In genomic region chr2:26241928-26242436, GRCh38 we compare ENCODE assay signal across 11 cellular contexts. TPM values are rescaled to one million over a fixed set of nuclear protein-coding genes. Genes with fewer than 3 reads are reported as not detected.
A peak's percentile ranks its signal among the peaks of the same experiment; 100 is the strongest.
DNase-seq lines count a peak whose midpoint lies in the region; ATAC-seq and TF ChIP-seq lines count a peak whose summit lies in the region.
"Had no signal": no experiment of that assay in that cellular context is flagged by ENCODE, and none has a peak within 500 bp of the region (broad histone marks: within the 10 kb centered on the region; RNA-seq: fewer than 3 reads in every experiment).

No MANE protein-coding gene starts in this region.

- H3K27me3 Mint-ChIP-seq in H9 (ENCODE audit: low read depth) (no peaks in the 10 kb centered on the region), activated B cell treated with CpG ODN at 0.5 μM for 24 hours (no peaks in the 10 kb centered on the region)

- no peaks in the 10 kb centered on the region for H3K9me3 Mint-ChIP-seq in H9
- H3K9me3 Mint-ChIP-seq in activated B cell treated with CpG ODN at 0.5 μM for 24 hours, result no peaks in the 10 kb centered on the region

- no peak overlapping the region for H3K14ac ChIP-seq in H9 (ENCODE audit: insufficient read depth, low read length)

- H3K4me1 ChIP-seq in ACC112 (ENCODE audit: control insufficient read depth, insufficient read depth, low read length, unreplicated experiment) (peaks cover 51% of the 10 kb centered on the region), H9 (ENCODE audit: insufficient read depth, low read length) (no peaks in the 10 kb centered on the region), hepatocyte (ENCODE audit: insufficient read depth) (peaks cover 16% of the 10 kb centered on the region)

- no peak overlapping the region for H3K4ac ChIP-seq in H9 (ENCODE audit: low read depth, low read length)

- H3K27ac Mint-ChIP-seq in H9, result peak overlapping the region in 2 of 3 experiments; percentile 4 to 5; a peak in 3 of 7 replicates
- H3K27ac Mint-ChIP-seq in activated B cell treated with CpG ODN at 0.5 μM for 24 hours, result no peak overlapping the region

- peaks cover 18% of the 10 kb centered on the region for H3K23me2 ChIP-seq in H9 (ENCODE audit: insufficient read length, low read depth, low read length, poor library complexity, severe bottlenecking)

- H3K9ac ChIP-seq in H9 (ENCODE audit: extremely low read depth, insufficient read length, low read length), result no peak overlapping the region

- H3K56ac ChIP-seq in H9 (ENCODE audit: insufficient read length, low read depth, low read length), result no peak overlapping the region

- H3K4me1 Mint-ChIP-seq in H9, result peaks cover 29 to 33% of the 10 kb centered on the region in 2 experiments
- peaks cover 64% of the 10 kb centered on the region for H3K4me1 Mint-ChIP-seq in activated B cell treated with CpG ODN at 0.5 μM for 24 hours

- H4K20me1 ChIP-seq in H9 (ENCODE audit: control insufficient read depth, insufficient read depth, insufficient read length) (peaks cover 2% of the 10 kb centered on the region), hepatocyte (ENCODE audit: insufficient read depth, poor library complexity, severe bottlenecking) (peaks cover 11% of the 10 kb centered on the region)

- no peak overlapping the region for H2BK5ac ChIP-seq in H9 (ENCODE audit: insufficient read length, low read length)

- H3K23ac ChIP-seq in H9 (ENCODE audit: insufficient read length, low read depth, low read length), result no peak overlapping the region

- no peak overlapping the region for H3K18ac ChIP-seq in H9 (ENCODE audit: insufficient read length, low read depth, low read length)

- H4K91ac ChIP-seq in H9 (ENCODE audit: insufficient read length, low read depth, low read length), result no peak overlapping the region

- H3K79me2 ChIP-seq in ACC112 (ENCODE audit: control insufficient read depth, insufficient read depth, low read length, unreplicated experiment) (peaks cover 82% of the 10 kb centered on the region), H9 (ENCODE audit: insufficient read depth, low read length) (peaks cover 15% of the 10 kb centered on the region; the same call in 1 of the 2 replicates), hepatocyte (peaks cover 85% of the 10 kb centered on the region)

- peak overlapping the region; percentile 96 to 98 for H3K4me3 Mint-ChIP-seq in H9
- H3K4me3 Mint-ChIP-seq in activated B cell treated with CpG ODN at 0.5 μM for 24 hours, result peak overlapping the region; percentile 97

- no peak overlapping the region for H4K8ac ChIP-seq in H9 (replicated peaks; ENCODE audit: insufficient read length, low read depth, low read length)

- no peaks in the 10 kb centered on the region for H3K9me2 ChIP-seq in hepatocyte (replicated peaks; ENCODE audit: insufficient read depth)

- H4K5ac ChIP-seq in H9 (ENCODE audit: insufficient read length, low read depth, low read length), result no peak overlapping the region

- no peaks in the 10 kb centered on the region for H3K79me1 ChIP-seq in H9 (ENCODE audit: insufficient read depth, low read depth, low read length, poor library complexity, severe bottlenecking)

- CTCF ChIA-PET in activated B cell treated with CpG ODN at 0.5 μM for 24 hours (lab: Charles Lee), result no interaction called here

- H3K36me3 ChIP-seq in ACC112 (ENCODE audit: insufficient read depth, low read length) (0 out of 2 replicates have a peak, but pooled peaks cover under 1% of the 10 kb centered on the region), hepatocyte (replicated peaks; ENCODE audit: insufficient read depth, low read depth) (no peaks in the 10 kb centered on the region)

- peak overlapping the region; percentile 95 for H3K4me3 ChIP-seq in ACC112 (ENCODE audit: low read depth, low read length)
- H3K4me3 ChIP-seq in hepatocyte, result peak overlapping the region; percentile 79

- peaks cover 0 to 15% (median 3%) of the 10 kb centered on the region in 3 experiments; a peak in 4 of 7 replicates for H3K36me3 Mint-ChIP-seq in H9 (ENCODE audit: insufficient read depth in 1 of 3, low read depth in 3 of 3)
- peaks cover 43% of the 10 kb centered on the region for H3K36me3 Mint-ChIP-seq in activated B cell treated with CpG ODN at 0.5 μM for 24 hours (ENCODE audit: low read depth)

- TF ChIP-seq CTCF in H9 (conservative IDR thresholded peaks at IDR 0.05) (no peak), activated B cell treated with CpG ODN at 0.5 μM for 24 hours (IDR thresholded peaks at IDR 0.05) (no peak), hepatocyte (IDR thresholded peaks at IDR 0.05; ENCODE audit: poor library complexity) (no peak)

- H3K27ac ChIP-seq in ACC112 (ENCODE audit: low read depth, low read length) (no peak overlapping the region), H9 (ENCODE audit: insufficient read length, low read depth, low read length) (no peak overlapping the region), hepatocyte (no peak overlapping the region)

- H3K4me2 ChIP-seq in H9 (ENCODE audit: insufficient read depth, insufficient read length, low read length), result no peak overlapping the region
- peak overlapping the region; percentile 77 for H3K4me2 ChIP-seq in hepatocyte

- H3K27me3 ChIP-seq in ACC112 (ENCODE audit: insufficient read depth, low read length) (no peaks in the 10 kb centered on the region), H9 (ENCODE audit: insufficient read depth, low read length) (no peaks in the 10 kb centered on the region), hepatocyte (no peaks in the 10 kb centered on the region)

- no peaks in the 10 kb centered on the region for H3K9me3 ChIP-seq in H9 (ENCODE audit: control insufficient read depth, low read depth, low read length)
- no peaks in the 10 kb centered on the region for H3K9me3 ChIP-seq in hepatocyte (ENCODE audit: low read depth)

- no CpG with 5 or more reads among the region's 6 CpGs for WGBS in H9 (ENCODE audit: extremely low coverage, insufficient read length, low lambda C conversion rate)
- 73% methylated on average over 6 of the region's 6 CpGs for WGBS in hepatocyte (ENCODE audit: low lambda C conversion rate, missing lambda C conversion rate)

- intact Hi-C loops in activated B cell treated with CpG ODN at 0.5 μM for 24 hours (cut with micrococcal nuclease), result loop anchor here (5.0 kb wide), 1 partner anchor 335 kb away; no protein-coding TSS in a partner anchor

- no peak overlapping the region for H2BK12ac ChIP-seq in H9 (ENCODE audit: insufficient read length, low read depth, low read length)

- DNase-seq in H9, result no peak
- no peak for DNase-seq in activated B cell treated with CpG ODN at 0.5 μM for 24 hours
- no peak for DNase-seq in hepatocyte (ENCODE audit: low spot score)
- DNase-seq in NCI-H446 (lab: John Stamatoyannopoulos, UW), result no peak
- no peak for DNase-seq in CD1c-positive myeloid dendritic cell (ENCODE audit: extremely low spot score)
- DNase-seq: caudate nucleus; NCI-H1105 treated with DMSO at 0.1 percent for 48 hours; stimulated activated CD4-positive, alpha-beta T cell treated with anti-CD3 and anti-CD28 coated beads, Interleukin-4, amount 100 ng/mL, for 24 hours had no signal

- no peak overlapping the region for H2BK15ac ChIP-seq in H9 (ENCODE audit: low read depth, low read length)

- H3T11ph ChIP-seq in H9 (ENCODE audit: low read length), result no peak overlapping the region

- H2BK120ac ChIP-seq in H9 (ENCODE audit: low read depth, low read length, poor library complexity, severe bottlenecking), result no peak overlapping the region

- no peak overlapping the region for H2AK5ac ChIP-seq in H9 (ENCODE audit: insufficient read length, low read length)

- POLR2A ChIA-PET in activated B cell treated with CpG ODN at 0.5 μM for 24 hours (lab: Charles Lee), result interaction anchor here (1.5 to 5.4 kb wide), 3 partner anchors 27 to 104 kb away, joined by 6 to 43 read pairs (median 25); partner anchors contain the start of genes ADGRF3 and SELENOI

- no peak overlapping the region for H2BK20ac ChIP-seq in H9 (ENCODE audit: low read depth, low read length, poor library complexity, severe bottlenecking)

- no peak overlapping the region for H2AFZ ChIP-seq in ACC112 (ENCODE audit: low read length, unreplicated experiment)
- H2AFZ ChIP-seq in H9 (ENCODE audit: low read length), result no peak overlapping the region
- no peak overlapping the region for H2AFZ ChIP-seq in hepatocyte

- ATAC-seq in activated B cell treated with CpG ODN at 0.5 μM for 24 hours (ENCODE audit: low read depth), result no peak
- no peak for ATAC-seq in GM21786 (IDR thresholded peaks at IDR 0.05; ENCODE audit: unreplicated experiment)
- no peak for ATAC-seq in HG03025 (IDR thresholded peaks at IDR 0.05; ENCODE audit: low FRiP score, unreplicated experiment)

RNA-seq across cellular contexts. Expression of gene HADHA, which starts 2.5 kb away (rescaled TPM):
- total RNA-seq in H9 (2021) (111 and 112 TPM in 2 replicates), activated B cell treated with CpG ODN at 0.5 μM for 24 hours (127 and 128 TPM in 2 replicates), hepatocyte (149 and 155 TPM in 2 replicates)
- polyA plus RNA-seq in hepatocyte, result 122 and 125 TPM in 2 replicates

RNA-seq across cellular contexts. Expression of gene HADHB, which starts 2.8 kb away (rescaled TPM):
- 41.3 and 44.2 TPM in 2 replicates for total RNA-seq in H9 (2021)
- total RNA-seq in activated B cell treated with CpG ODN at 0.5 μM for 24 hours, result 62.4 and 65.6 TPM in 2 replicates
- 131 and 137 TPM in 2 replicates for total RNA-seq in hepatocyte
- polyA plus RNA-seq in hepatocyte, result 108 and 133 TPM in 2 replicates
